ENCODE assay signal across 9 cellular contexts in genomic region chr4:156378053-156378665, GRCh38.
A peak's percentile ranks its signal among the peaks of the same experiment; 100 is the strongest.
DNase-seq lines count a peak whose midpoint lies in the region; ATAC-seq and TF ChIP-seq lines count a peak whose summit lies in the region.
"Had no signal": no experiment of that assay in that cellular context is flagged by ENCODE, and none has a peak within 500 bp of the region (broad histone marks: within the 10 kb centered on the region; RNA-seq: fewer than 3 reads in every experiment).

No MANE protein-coding gene starts in this region.

- H3K9me3 Mint-ChIP-seq in T-helper 2 cell treated with Interferon-gamma antibody and Interleukin-4, amounts not matched to agents 5 μg/mL and 100 μg/mL, for 36 hours, result peaks cover 4% of the 10 kb centered on the region

- H3K9me3 ChIP-seq in tibial artery (no peaks in the 10 kb centered on the region), left ventricle myocardium inferior (replicated peaks) (no peaks in the 10 kb centered on the region)
- H3K9me3 ChIP-seq: SJSA1 had no signal

- no peaks in the 10 kb centered on the region for H3K27me3 Mint-ChIP-seq in T-helper 2 cell treated with Interferon-gamma antibody and Interleukin-4, amounts not matched to agents 5 μg/mL and 100 μg/mL, for 36 hours (ENCODE audit: low read depth)

- intact Hi-C loops in tibial artery (cut with DNase I; ENCODE audit: low total_unique reads) (no loop called here), left ventricle myocardium inferior (cut with micrococcal nuclease) (no loop called here)

- H3K36me3 ChIP-seq in tibial artery, result no peaks in the 10 kb centered on the region
- no peaks in the 10 kb centered on the region for H3K36me3 ChIP-seq in left ventricle myocardium inferior
- H3K36me3 ChIP-seq: SJSA1 had no signal

- ATAC-seq in HG02610 (IDR thresholded peaks at IDR 0.05; ENCODE audit: unreplicated experiment), result peak; percentile 91

- H3K27ac Mint-ChIP-seq in T-helper 2 cell treated with Interferon-gamma antibody and Interleukin-4, amounts not matched to agents 5 μg/mL and 100 μg/mL, for 36 hours, result no peak overlapping the region

- peak; percentile 44 for DNase-seq in GM10248 (ENCODE audit: extremely low spot score)
- DNase-seq in NCI-H226, result peak; percentile 26
- DNase-seq in fibroblast of the conjunctiva (ENCODE audit: low read depth), result peak; percentile 13
- no peak for DNase-seq in tibial artery
- no peak for DNase-seq in stimulated activated naive CD4-positive, alpha-beta T cell (lab: John Stamatoyannopoulos, UW)
- no peak for DNase-seq in left ventricle myocardium inferior
- DNase-seq in T-helper 2 cell treated with Interferon-gamma antibody and Interleukin-4, amounts not matched to agents 5 μg/mL and 100 μg/mL, for 36 hours (ENCODE audit: low spot score), result no peak

- H3K4me3 ChIP-seq in tibial artery (no peak overlapping the region), left ventricle myocardium inferior (no peak overlapping the region)
- H3K4me3 ChIP-seq: SJSA1 had no signal

- H3K27me3 ChIP-seq in tibial artery, result no peaks in the 10 kb centered on the region
- no peaks in the 10 kb centered on the region for H3K27me3 ChIP-seq in left ventricle myocardium inferior (ENCODE audit: low read depth)
- H3K27me3 ChIP-seq: SJSA1 had no signal

- CTCF ChIA-PET in GM10248 (lab: Yijun Ruan, JAX), result interaction anchor here (0.6 to 2.0 kb wide), 11 partner anchors 16 to 425 kb away, joined by 3 to 15 read pairs (median 4); partner anchors contain the start of gene CTSO

- H3K36me3 Mint-ChIP-seq in T-helper 2 cell treated with Interferon-gamma antibody and Interleukin-4, amounts not matched to agents 5 μg/mL and 100 μg/mL, for 36 hours (ENCODE audit: low read depth), result no peaks in the 10 kb centered on the region

- H3K4me1 Mint-ChIP-seq in T-helper 2 cell treated with Interferon-gamma antibody and Interleukin-4, amounts not matched to agents 5 μg/mL and 100 μg/mL, for 36 hours (ENCODE audit: low read depth), result no peaks in the 10 kb centered on the region

- TF ChIP-seq CTCF in GM10248 (IDR thresholded peaks at IDR 0.05; ENCODE audit: control extremely low read depth, extremely low read depth, low read depth, missing control alignments) (peak; percentile 66), tibial artery (IDR thresholded peaks at IDR 0.05) (peak; percentile 36 to 42), left ventricle myocardium inferior (IDR thresholded peaks at IDR 0.05; ENCODE audit: borderline replicate concordance) (no peak)

- H3K4me1 ChIP-seq in tibial artery (peaks cover 0 to 23% (median 0%) of the 10 kb centered on the region in 4 donors), left ventricle myocardium inferior (no peaks in the 10 kb centered on the region)

- POLR2A ChIA-PET in GM10248 (lab: Yijun Ruan, JAX), result no interaction called here

- no peak overlapping the region for H3K4me3 Mint-ChIP-seq in T-helper 2 cell treated with Interferon-gamma antibody and Interleukin-4, amounts not matched to agents 5 μg/mL and 100 μg/mL, for 36 hours

- H3K27ac ChIP-seq in tibial artery, result no peak overlapping the region
- H3K27ac ChIP-seq in left ventricle myocardium inferior (replicated peaks), result no peak overlapping the region

Comparison
In these comparisons a context has a peak if more than half of its experiments do, and no peak if none do; other contexts are left out.
1. DNase-seq: peak in GM10248 (single experiment), NCI-H226 (single experiment) and fibroblast of the conjunctiva (single experiment); none in tibial artery (0 of 2), stimulated activated naive CD4-positive, alpha-beta T cell (0 of 6), left ventricle myocardium inferior (single experiment) and T-helper 2 cell treated with Interferon-gamma antibody and Interleukin-4, amounts not matched to agents 5 μg/mL and 100 μg/mL, for 36 hours (single experiment).